10 cellular contexts compared by ENCODE assay signal in the genomic region with DNA sequence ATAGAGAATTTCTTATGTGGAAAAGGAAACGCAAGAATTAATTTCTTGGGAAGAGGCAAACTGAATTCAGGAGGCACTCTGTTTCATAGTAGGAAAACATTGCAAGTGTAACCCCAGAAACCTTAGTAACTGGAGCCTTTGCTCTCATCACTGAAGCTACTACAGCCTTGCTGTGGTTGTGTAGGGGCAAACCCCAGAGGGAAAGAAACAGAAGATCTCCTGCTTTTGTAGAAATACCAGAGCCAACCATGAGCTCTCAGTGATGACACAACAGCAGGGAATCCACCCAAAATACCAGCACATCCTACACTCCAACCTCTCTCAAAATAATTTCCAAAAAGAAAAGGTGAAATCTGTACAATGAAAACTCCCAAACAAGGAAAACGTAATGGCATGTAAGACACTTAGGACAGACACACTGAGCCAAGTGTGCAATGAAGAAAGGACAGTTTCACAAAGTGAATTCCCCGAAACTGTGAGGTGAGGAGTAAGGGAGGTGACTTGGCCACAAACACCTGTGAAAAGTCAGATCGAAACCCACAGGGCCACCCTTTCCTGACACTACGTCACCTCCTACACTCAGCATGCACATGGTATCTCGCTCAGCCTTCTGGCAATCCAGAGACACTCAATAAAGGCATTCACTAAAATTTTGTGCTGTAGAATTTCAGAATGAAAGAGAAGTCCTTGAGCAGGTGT. TPM values are rescaled to one million over a fixed set of nuclear protein-coding genes. Genes with fewer than 3 reads are reported as not detected.
DNase-seq lines count a peak whose midpoint lies in the region; ATAC-seq and TF ChIP-seq lines count a peak whose summit lies in the region.
"Had no signal": no experiment of that assay in that cellular context is flagged by ENCODE, and none has a peak within 500 bp of the region (broad histone marks: within the 10 kb centered on the region; RNA-seq: fewer than 3 reads in every experiment).

No MANE protein-coding gene starts in this region.

- H3K27me3 ChIP-seq in right cardiac atrium (ENCODE audit: control insufficient read depth, insufficient read depth), result no peaks in the 10 kb centered on the region
- peaks cover 9% of the 10 kb centered on the region for H3K27me3 ChIP-seq in endodermal cell (ENCODE audit: control insufficient read depth, insufficient read depth, low read length, poor library complexity, severe bottlenecking)

- no peak overlapping the region for H3K9ac ChIP-seq in endodermal cell (ENCODE audit: extremely low read depth, low read length, poor library complexity, severe bottlenecking)

- H3K27me3 Mint-ChIP-seq in endodermal cell (ENCODE audit: insufficient read depth), result peaks cover 4% of the 10 kb centered on the region

- H3K27ac Mint-ChIP-seq in endodermal cell, result no peak overlapping the region

- H3K9me3 ChIP-seq in right cardiac atrium (ENCODE audit: control insufficient read depth, low read length) (no peaks in the 10 kb centered on the region), endodermal cell (ENCODE audit: control insufficient read depth, low read length) (no peaks in the 10 kb centered on the region)

- no peak overlapping the region for H3K4me3 Mint-ChIP-seq in endodermal cell
- H3K4me3 Mint-ChIP-seq: neural crest cell had no signal

- no peak for TF ChIP-seq CTCF in endodermal cell (conservative IDR thresholded peaks at IDR 0.05)

- H3K4me1 ChIP-seq in right cardiac atrium (ENCODE audit: control insufficient read depth, insufficient read depth, low read length) (no peaks in the 10 kb centered on the region), endodermal cell (ENCODE audit: control insufficient read depth, insufficient read depth, low read length) (no peaks in the 10 kb centered on the region)

- intact Hi-C loops in right cardiac atrium (cut with DNase I), result no loop called here

- H3K36me3 ChIP-seq in endodermal cell (ENCODE audit: control insufficient read depth, insufficient read depth, low read length), result no peaks in the 10 kb centered on the region

- H3K4me3 ChIP-seq in right cardiac atrium (ENCODE audit: low read length) (no peak overlapping the region), endodermal cell (ENCODE audit: low read length) (no peak overlapping the region)

- H3K9me3 Mint-ChIP-seq in endodermal cell, result no peaks in the 10 kb centered on the region
- H3K9me3 Mint-ChIP-seq: neural crest cell had no signal

- 74% methylated on average over 6 of the region's 6 CpGs for WGBS in right cardiac atrium
- 85 to 92% methylated on average over 3 to 6 of the region's 6 CpGs for WGBS in endodermal cell (ENCODE audit: insufficient coverage in 1 of 2, insufficient read length in 1 of 2), 2 experiments

- ATAC-seq in GM18511 (IDR thresholded peaks at IDR 0.05; ENCODE audit: unreplicated experiment) (peak; percentile 99), HG02852 (IDR thresholded peaks at IDR 0.05; ENCODE audit: unreplicated experiment) (peak; percentile 95), right cardiac atrium (no peak)

- peak; percentile 41 for DNase-seq in activated CD4-positive, alpha-beta T cell treated with anti-CD3 and anti-CD28 coated beads for 1 hour
- peak; percentile 10 for DNase-seq in mucosa of gallbladder (ENCODE audit: low spot score)
- DNase-seq in right cardiac atrium, result no peak
- DNase-seq in pons (ENCODE audit: low spot score), result no peak
- no peak for DNase-seq in endodermal cell
- no peak for DNase-seq in epidermal melanocyte (ENCODE audit: insufficient read length, low spot score)

- no peaks in the 10 kb centered on the region for H3K36me3 Mint-ChIP-seq in endodermal cell (ENCODE audit: low read depth)

- H3K4me1 Mint-ChIP-seq in endodermal cell, result no peaks in the 10 kb centered on the region
- H3K4me1 Mint-ChIP-seq: neural crest cell had no signal

- no peak overlapping the region for H3K27ac ChIP-seq in right cardiac atrium (ENCODE audit: low read length)
- H3K27ac ChIP-seq in endodermal cell (ENCODE audit: low read depth, low read length), result no peak overlapping the region

RNA-seq across cellular contexts. Expression of a gene that starts 8.5 kb away (rescaled TPM):
- 1.5 TPM for total RNA-seq in mucosa of gallbladder
- total RNA-seq in right cardiac atrium, result 1 to 10 TPM; 1.7 to 6.7 (median 4.3) TPM
- 2.7 TPM for polyA plus RNA-seq in right cardiac atrium
- under 1 TPM; 0.04 to 0.73 TPM for total RNA-seq in endodermal cell
- polyA plus RNA-seq in endodermal cell (2013, experiment 1 of 2), result 1.4 TPM
- 0.29 TPM for polyA plus RNA-seq in endodermal cell (2013, experiment 2 of 2)

RNA-seq across cellular contexts. Expression of a gene that starts 40.4 kb away (rescaled TPM):
- total RNA-seq in mucosa of gallbladder (not detected), right cardiac atrium (not detected), endodermal cell (not detected)
- polyA plus RNA-seq in right cardiac atrium, result not detected
- polyA plus RNA-seq in endodermal cell (2013, experiment 1 of 2), result not detected
- not detected for polyA plus RNA-seq in endodermal cell (2013, experiment 2 of 2)
- total RNA-seq: astrocyte, neural crest cell had no signal

RNA-seq across cellular contexts. Expression of a gene that starts 53.6 kb away (rescaled TPM):
- total RNA-seq in mucosa of gallbladder (not detected), right cardiac atrium (not detected), endodermal cell (not detected)
- polyA plus RNA-seq in right cardiac atrium, result not detected
- not detected for polyA plus RNA-seq in endodermal cell (2013, experiment 1 of 2)
- not detected for polyA plus RNA-seq in endodermal cell (2013, experiment 2 of 2)
- total RNA-seq: astrocyte, neural crest cell had no signal

Comparison
In these comparisons a context has a peak if more than half of its experiments do, and no peak if none do; other contexts are left out.
1. ATAC-seq: peak in GM18511 (single experiment) and HG02852 (single experiment); none in right cardiac atrium (0 of 2).
2. DNase-seq: peak in activated CD4-positive, alpha-beta T cell treated with anti-CD3 and anti-CD28 coated beads for 1 hour (single experiment) and mucosa of gallbladder (single experiment); none in right cardiac atrium (0 of 3), pons (single experiment), endodermal cell (single experiment) and epidermal melanocyte (single experiment).